ENCODE assay signal across 24 cellular contexts in the genomic region with DNA sequence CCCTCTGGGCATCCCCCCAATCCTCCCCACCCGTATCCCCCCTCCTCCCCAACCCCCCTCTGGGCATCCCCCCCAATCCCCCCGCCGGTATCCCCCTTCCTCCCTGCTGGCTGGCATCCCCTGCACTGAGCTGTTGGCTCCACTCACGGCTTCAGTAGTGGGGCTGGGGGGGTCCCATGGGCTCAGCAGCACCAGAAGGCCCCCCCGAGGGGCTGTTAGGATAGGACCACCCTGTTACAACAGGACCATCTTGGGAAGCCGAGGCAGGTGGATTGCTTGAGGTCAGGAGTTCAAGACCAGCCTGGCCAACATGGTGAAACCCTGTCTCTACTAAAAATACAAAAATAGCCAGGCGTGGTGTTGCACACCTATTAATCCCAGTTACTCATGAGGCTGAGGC. TPM values are rescaled to one million over a fixed set of nuclear protein-coding genes. Genes with fewer than 3 reads are reported as not detected.
DNase-seq lines count a peak whose midpoint lies in the region; ATAC-seq and TF ChIP-seq lines count a peak whose summit lies in the region.
"Had no signal": no experiment of that assay in that cellular context is flagged by ENCODE, and none has a peak within 500 bp of the region (broad histone marks: within the 10 kb centered on the region; RNA-seq: fewer than 3 reads in every experiment).

No MANE protein-coding gene starts in this region.

- WGBS in right cardiac atrium: 98% methylated on average over 7 of the region's 7 CpGs

- intact Hi-C loops in right cardiac atrium (cut with DNase I): no loop called here
- intact Hi-C loops in sciatic nerve (cut with DNase I): no loop called here

- peak; percentile 22 for DNase-seq in activated effector memory CD4-positive, alpha-beta T cell treated with anti-CD3 and anti-CD28 coated beads, Interleukin-2, amount 50 U/mL, for 16 hours
- no peak for DNase-seq in activated effector memory CD4-positive, alpha-beta T cell treated with Interleukin-2 at 50 U/mL for 16 hours
- DNase-seq in RWPE2 (ENCODE audit: low spot score): peak; percentile 42
- peak; percentile 7 to 40 (median 33) for DNase-seq in right cardiac atrium
- DNase-seq in sciatic nerve (ENCODE audit: low spot score): peak; percentile 34
- no peak for DNase-seq in KG1 (lab: John Stamatoyannopoulos, UW)
- no peak for DNase-seq in BE2C
- DNase-seq: 8988T, ACHN, Calu3, DMS79 treated with DMSO at 0.1 percent for 48 hours, GF-D8, H9, Kasumi-1, NCI-H1092 treated with DMSO at 0.1 percent for 48 hours, NCI-H146, NCI-H1930, NCI-H2107, NCI-H446, NCI-H524 treated with DMSO at 0.1 percent for 48 hours, NCI-H774 had no signal

- TF ChIP-seq CTCF in RWPE2 (IDR thresholded peaks at IDR 0.05; ENCODE audit: poor library complexity, severe bottlenecking): no peak
- no peak for TF ChIP-seq CTCF in BE2C (IDR thresholded peaks at IDR 0.05; ENCODE audit: low read depth, low read length)

- no peak overlapping the region for H3K27ac ChIP-seq in RWPE2 (ENCODE audit: poor library complexity, severe bottlenecking)
- no peak overlapping the region for H3K27ac ChIP-seq in right cardiac atrium (ENCODE audit: low read length)

- no peaks in the 10 kb centered on the region for H3K9me3 ChIP-seq in RWPE2 (ENCODE audit: severe bottlenecking)
- H3K9me3 ChIP-seq in right cardiac atrium (ENCODE audit: control insufficient read depth, low read length): no peaks in the 10 kb centered on the region
- H3K9me3 ChIP-seq in BE2C: peaks cover under 1% of the 10 kb centered on the region

- no peak for ATAC-seq in RWPE2 (ENCODE audit: low read depth)
- ATAC-seq in right cardiac atrium: no peak
- ATAC-seq in sciatic nerve: no peak
- no peak for ATAC-seq in HG02970 (IDR thresholded peaks at IDR 0.05; ENCODE audit: low FRiP score, unreplicated experiment)
- ATAC-seq: GM23338 had no signal

- H3K4me1 ChIP-seq in RWPE2 (ENCODE audit: insufficient read depth, poor library complexity, severe bottlenecking) (no peaks in the 10 kb centered on the region), right cardiac atrium (ENCODE audit: control insufficient read depth, insufficient read depth, low read length) (no peaks in the 10 kb centered on the region), BE2C (peaks cover 8% of the 10 kb centered on the region)

- H3K27me3 ChIP-seq in RWPE2 (ENCODE audit: insufficient read depth, poor library complexity, severe bottlenecking): no peaks in the 10 kb centered on the region
- no peaks in the 10 kb centered on the region for H3K27me3 ChIP-seq in right cardiac atrium (ENCODE audit: control insufficient read depth, insufficient read depth)
- H3K27me3 ChIP-seq in BE2C: no peaks in the 10 kb centered on the region

- H3K4me3 ChIP-seq in RWPE2 (ENCODE audit: severe bottlenecking) (no peak overlapping the region), right cardiac atrium (ENCODE audit: low read length) (no peak overlapping the region), BE2C (ENCODE audit: low read depth, low read length) (no peak overlapping the region)
- H3K4me3 ChIP-seq: GM23338 had no signal

- H3K36me3 ChIP-seq in RWPE2 (ENCODE audit: low read depth) (no peaks in the 10 kb centered on the region), BE2C (no peaks in the 10 kb centered on the region)

RNA-seq across cellular contexts. Expression of gene EXD3, which starts 42.4 kb away (rescaled TPM):
- total RNA-seq in right cardiac atrium (10 to 100 TPM in 2 of 4 donors, 1 to 10 TPM in 2; 7.9 to 13.4 (median 11.1) TPM), sciatic nerve (48.1 TPM)
- polyA plus RNA-seq in right cardiac atrium: 14.6 TPM
- 22.0 TPM for polyA plus RNA-seq in BE2C (2012; ENCODE audit: insufficient read depth, insufficient read length, low read depth)

RNA-seq across cellular contexts. Expression of gene NOXA1, which starts 42.6 kb away (rescaled TPM):
- total RNA-seq in right cardiac atrium (1 to 10 TPM; 3.1 to 7.5 (median 4.5) TPM), sciatic nerve (7.4 TPM)
- 4.3 TPM for polyA plus RNA-seq in right cardiac atrium
- not detected for polyA plus RNA-seq in BE2C (2012; ENCODE audit: insufficient read depth, insufficient read length, low read depth)
- total RNA-seq: M059J had no signal

Comparison
In these comparisons a context has a peak if more than half of its experiments do, and no peak if none do; other contexts are left out.
1. DNase-seq: peak in activated effector memory CD4-positive, alpha-beta T cell treated with anti-CD3 and anti-CD28 coated beads, Interleukin-2, amount 50 U/mL, for 16 hours (single experiment), RWPE2 (single experiment), right cardiac atrium (3 of 3) and sciatic nerve (single experiment); none in activated effector memory CD4-positive, alpha-beta T cell treated with Interleukin-2 at 50 U/mL for 16 hours (single experiment), KG1 (single experiment) and BE2C (single experiment).